15 cellular contexts compared by ENCODE assay signal in the genomic region with DNA sequence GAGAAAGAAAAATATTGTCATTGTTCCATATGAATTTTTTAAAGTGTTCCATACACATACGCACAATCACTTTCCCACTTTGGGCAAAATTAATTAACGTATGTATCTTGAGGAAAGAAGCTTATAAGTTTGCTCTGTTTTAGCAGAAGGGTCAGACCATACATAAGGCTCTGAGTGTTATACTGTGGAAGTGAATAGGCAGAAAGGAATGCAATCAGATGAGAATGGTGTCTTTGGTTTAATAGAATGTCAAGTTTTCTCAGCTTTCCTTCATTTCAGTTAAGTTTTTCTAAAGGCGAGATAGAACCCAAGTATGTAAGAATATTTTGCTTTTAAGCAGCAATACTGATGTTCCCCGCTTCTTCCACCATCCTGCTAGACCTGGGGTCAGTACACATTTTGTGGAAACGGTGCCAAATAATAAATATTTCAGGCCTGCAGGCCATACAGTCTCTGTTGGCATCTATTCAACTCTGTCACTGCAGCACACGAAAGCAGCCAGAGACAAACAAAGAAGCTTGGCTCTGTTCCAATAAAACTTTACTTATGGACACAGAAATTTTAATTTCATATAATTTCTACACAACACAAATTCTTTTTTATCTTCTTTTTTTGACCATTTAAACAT.
DNase-seq lines count a peak whose midpoint lies in the region; ATAC-seq, FAIRE-seq and TF ChIP-seq lines count a peak whose summit lies in the region.
"Had no signal": no experiment of that assay in that cellular context is flagged by ENCODE, and none has a peak within 500 bp of the region (broad histone marks: within the 10 kb centered on the region; RNA-seq: fewer than 3 reads in every experiment).

No MANE protein-coding gene starts in this region.

- DNase-seq in H54 (ENCODE audit: insufficient read length, low spot score), result no peak
- DNase-seq in NCI-H226, result peak; percentile 48
- peak; percentile 40 for DNase-seq in brain microvascular endothelial cell
- DNase-seq in mesothelial cell of epicardium (ENCODE audit: low spot score in 2 of 2, unreplicated experiment in 2 of 2), result no peak
- DNase-seq in H9, result no peak
- no peak for DNase-seq in NOMO-1 treated with DMSO at 0.1 percent for 48 hours (lab: John Stamatoyannopoulos, UW; ENCODE audit: unreplicated experiment)
- DNase-seq: activated CD4-positive, alpha-beta T cell treated with anti-CD3 and anti-CD28 coated beads, Interleukin-2, amount 50 U/mL, for 4 hours; stimulated activated CD8-positive, alpha-beta memory T cell treated with anti-CD3 and anti-CD28 coated beads, Interleukin-4, amount 100 ng/mL, for 48 hours; transverse colon had no signal

- no peak overlapping the region for H3K56ac ChIP-seq in H9 (ENCODE audit: insufficient read length, low read depth, low read length)

- H3K4me3 Mint-ChIP-seq in mesothelial cell of epicardium, result no peak overlapping the region
- H3K4me3 Mint-ChIP-seq in H9, result no peak overlapping the region
- H3K4me3 Mint-ChIP-seq: brain; T-helper 1 cell treated with Interleukin-12 subunit alpha and Interleukin-12 subunit beta and Interleukin-4 antibody, amounts not matched to agents 30 μg/mL and 1 μg/mL, for 36 hours had no signal

- in situ Hi-C loops in brain microvascular endothelial cell (cut with HindIII; ENCODE audit: low pct_ligation_motif_present, low sequenced_read_pairs), result no loop called here

- no peak overlapping the region for H3K4me2 ChIP-seq in H9 (ENCODE audit: insufficient read depth, insufficient read length, low read length)

- H3K27me3 Mint-ChIP-seq in mesothelial cell of epicardium (ENCODE audit: low read depth) (no peaks in the 10 kb centered on the region), H9 (ENCODE audit: low read depth) (no peaks in the 10 kb centered on the region)
- H3K27me3 Mint-ChIP-seq: brain had no signal

- H3T11ph ChIP-seq in H9 (ENCODE audit: low read length), result no peak overlapping the region

- H3K4me3 ChIP-seq in brain microvascular endothelial cell (ENCODE audit: low read depth, low read length), result no peak overlapping the region
- H3K4me3 ChIP-seq: transverse colon had no signal

- H4K91ac ChIP-seq in H9 (ENCODE audit: insufficient read length, low read depth, low read length), result no peak overlapping the region

- H4K8ac ChIP-seq in H9 (replicated peaks; ENCODE audit: insufficient read length, low read depth, low read length), result no peak overlapping the region

- peaks cover 28% of the 10 kb centered on the region for H3K4me1 Mint-ChIP-seq in mesothelial cell of epicardium
- H3K4me1 Mint-ChIP-seq in H9, result no peaks in the 10 kb centered on the region

- no peak overlapping the region for H2BK20ac ChIP-seq in H9 (ENCODE audit: low read depth, low read length, poor library complexity, severe bottlenecking)

- H3K36me3 Mint-ChIP-seq in mesothelial cell of epicardium, result no peaks in the 10 kb centered on the region
- H3K36me3 Mint-ChIP-seq in H9 (ENCODE audit: insufficient read depth in 1 of 3, low read depth in 3 of 3), result no peaks in the 10 kb centered on the region
- H3K36me3 Mint-ChIP-seq: brain had no signal

- H3K27ac ChIP-seq in brain microvascular endothelial cell, result no peak overlapping the region
- no peak overlapping the region for H3K27ac ChIP-seq in H9 (ENCODE audit: insufficient read length, low read depth, low read length)
- H3K27ac ChIP-seq: parathyroid adenoma, transverse colon had no signal

- no peak overlapping the region for H3K14ac ChIP-seq in H9 (ENCODE audit: insufficient read depth, low read length)

- FAIRE-seq in H54 (lab: Jason Lieb, UNC), result peak; percentile 38

- no peak for TF ChIP-seq POLR2A in H54 (IDR thresholded peaks at IDR 0.05; ENCODE audit: low read depth, low read length)

- no peaks in the 10 kb centered on the region for H3K4me1 ChIP-seq in H9 (ENCODE audit: insufficient read depth, low read length)
- H3K4me1 ChIP-seq: parathyroid adenoma had no signal

- no peaks in the 10 kb centered on the region for H3K79me1 ChIP-seq in H9 (ENCODE audit: insufficient read depth, low read depth, low read length, poor library complexity, severe bottlenecking)

- H2BK120ac ChIP-seq in H9 (ENCODE audit: low read depth, low read length, poor library complexity, severe bottlenecking), result no peak overlapping the region

- H3K18ac ChIP-seq in H9 (ENCODE audit: insufficient read length, low read depth, low read length), result no peak overlapping the region

- no peak overlapping the region for H2BK15ac ChIP-seq in H9 (ENCODE audit: low read depth, low read length)

- H2AK5ac ChIP-seq in H9 (ENCODE audit: insufficient read length, low read length), result no peak overlapping the region

- no peaks in the 10 kb centered on the region for H3K9me3 ChIP-seq in H9 (ENCODE audit: control insufficient read depth, low read depth, low read length)
- H3K9me3 ChIP-seq: transverse colon had no signal

- H3K36me3 ChIP-seq in brain microvascular endothelial cell (replicated peaks), result no peaks in the 10 kb centered on the region
- H3K36me3 ChIP-seq: transverse colon had no signal

- no peak overlapping the region for H3K4ac ChIP-seq in H9 (ENCODE audit: low read depth, low read length)

- H3K79me2 ChIP-seq in H9 (ENCODE audit: insufficient read depth, low read length), result no peaks in the 10 kb centered on the region
- H3K79me2 ChIP-seq: parathyroid adenoma had no signal

- no peaks in the 10 kb centered on the region for H4K20me1 ChIP-seq in H9 (ENCODE audit: control insufficient read depth, insufficient read depth, insufficient read length)

- no peak overlapping the region for H2AFZ ChIP-seq in H9 (ENCODE audit: low read length)
- H2AFZ ChIP-seq: parathyroid adenoma had no signal

- H3K27me3 ChIP-seq in brain microvascular endothelial cell (replicated peaks) (no peaks in the 10 kb centered on the region), H9 (ENCODE audit: insufficient read depth, low read length) (no peaks in the 10 kb centered on the region)
- H3K27me3 ChIP-seq: transverse colon had no signal

- H3K27ac Mint-ChIP-seq in mesothelial cell of epicardium (peak overlapping the region; percentile 48), H9 (no peak overlapping the region)
- H3K27ac Mint-ChIP-seq: activated T-helper 2 cell treated with anti-CD3 and anti-CD28 coated beads, Interferon-gamma antibody, Interleukin-2, Interleukin-4, amounts not matched to agents 10 μg/mL and 5 μg/mL and 100 μg/mL, durations not matched to agents 14 hours and 24 hours and 36 hours; T-helper 1 cell treated with Interleukin-12 subunit alpha and Interleukin-12 subunit beta and Interleukin-4 antibody, amounts not matched to agents 30 μg/mL and 1 μg/mL, for 36 hours had no signal

- no peak overlapping the region for H4K5ac ChIP-seq in H9 (ENCODE audit: insufficient read length, low read depth, low read length)

- TF ChIP-seq CTCF in brain microvascular endothelial cell (IDR thresholded peaks at IDR 0.05; ENCODE audit: low read depth, low read length, missing control alignments), result no peak
- TF ChIP-seq CTCF in mesothelial cell of epicardium (IDR thresholded peaks at IDR 0.05; ENCODE audit: unreplicated experiment), result no peak
- TF ChIP-seq CTCF in H9 (conservative IDR thresholded peaks at IDR 0.05), result no peak

- H2BK12ac ChIP-seq in H9 (ENCODE audit: insufficient read length, low read depth, low read length), result no peak overlapping the region

- no peaks in the 10 kb centered on the region for H3K23me2 ChIP-seq in H9 (ENCODE audit: insufficient read length, low read depth, low read length, poor library complexity, severe bottlenecking)

- no CpG with 5 or more reads among the region's 6 CpGs for WGBS in H9 (ENCODE audit: extremely low coverage, insufficient read length, low lambda C conversion rate)

- H3K9me3 Mint-ChIP-seq in mesothelial cell of epicardium (no peaks in the 10 kb centered on the region), H9 (no peaks in the 10 kb centered on the region)
- H3K9me3 Mint-ChIP-seq: activated T-helper 2 cell treated with anti-CD3 and anti-CD28 coated beads, Interferon-gamma antibody, Interleukin-2, Interleukin-4, amounts not matched to agents 10 μg/mL and 5 μg/mL and 100 μg/mL, durations not matched to agents 14 hours and 24 hours and 36 hours; brain; T-helper 1 cell treated with Interleukin-12 subunit alpha and Interleukin-12 subunit beta and Interleukin-4 antibody, amounts not matched to agents 30 μg/mL and 1 μg/mL, for 36 hours had no signal

- no peak overlapping the region for H3K23ac ChIP-seq in H9 (ENCODE audit: insufficient read length, low read depth, low read length)

- H3K9ac ChIP-seq in H9 (ENCODE audit: extremely low read depth, insufficient read length, low read length), result no peak overlapping the region
- H3K9ac ChIP-seq: parathyroid adenoma had no signal

- ATAC-seq in GM21576 (IDR thresholded peaks at IDR 0.05; ENCODE audit: unreplicated experiment) (no peak), HG02840 (IDR thresholded peaks at IDR 0.05; ENCODE audit: low FRiP score, unreplicated experiment) (no peak)

- no peak overlapping the region for H2BK5ac ChIP-seq in H9 (ENCODE audit: insufficient read length, low read length)

Comparison
In these comparisons a context has a peak if more than half of its experiments do, and no peak if none do; other contexts are left out.
1. DNase-seq: peak in NCI-H226 (single experiment) and brain microvascular endothelial cell (single experiment); none in H54 (single experiment), mesothelial cell of epicardium (0 of 2), H9 (single experiment) and NOMO-1 treated with DMSO at 0.1 percent for 48 hours (single experiment).